Comparison of ENCODE assay signal across 13 cellular contexts in genomic region chr20:44706371-44707258, GRCh38. TPM values are rescaled to one million over a fixed set of nuclear protein-coding genes. Genes with fewer than 3 reads are reported as not detected.
DNase-seq lines count a peak whose midpoint lies in the region; ATAC-seq and TF ChIP-seq lines count a peak whose summit lies in the region.
"Had no signal": no experiment of that assay in that cellular context is flagged by ENCODE, and none has a peak within 500 bp of the region (broad histone marks: within the 10 kb centered on the region; RNA-seq: fewer than 3 reads in every experiment).

No MANE protein-coding gene starts in this region.

- no peak overlapping the region for H3K27ac Mint-ChIP-seq in activated T-helper 17 cell treated with anti-CD3 and anti-CD28 coated beads, Interleukin-2, amount 50 U/mL, for 72 hours
- H3K27ac Mint-ChIP-seq: activated naive CD8-positive, alpha-beta T cell had no signal

- H3K4me1 ChIP-seq in Panc1 (ENCODE audit: control insufficient read depth, insufficient read depth, low read length): peaks cover 42% of the 10 kb centered on the region
- H3K4me1 ChIP-seq in foreskin keratinocyte: no peaks in the 10 kb centered on the region
- H3K4me1 ChIP-seq in skeletal muscle satellite cell (ENCODE audit: control insufficient read depth, insufficient read depth, low read length): peaks cover 39% of the 10 kb centered on the region

- no peaks in the 10 kb centered on the region for H3K36me3 Mint-ChIP-seq in activated T-helper 17 cell treated with anti-CD3 and anti-CD28 coated beads, Interleukin-2, amount 50 U/mL, for 72 hours (ENCODE audit: low read depth)
- H3K36me3 Mint-ChIP-seq: activated naive CD8-positive, alpha-beta T cell had no signal

- H3K36me3 ChIP-seq in Panc1 (ENCODE audit: control insufficient read depth, insufficient read depth, low read length) (no peaks in the 10 kb centered on the region), skeletal muscle satellite cell (ENCODE audit: insufficient read depth, low read length) (no peaks in the 10 kb centered on the region)

- H3K27ac ChIP-seq in Panc1 (ENCODE audit: low read length): peak overlapping the region; percentile 79; the same call in 1 of the 2 replicates
- H3K27ac ChIP-seq in foreskin keratinocyte: no peak overlapping the region

- CTCF ChIA-PET in Panc1 (lab: Charles Lee): no interaction called here

- no peaks in the 10 kb centered on the region for H3K27me3 ChIP-seq in Panc1 (ENCODE audit: control insufficient read depth, insufficient read depth, low read length)
- peaks cover 11% of the 10 kb centered on the region for H3K27me3 ChIP-seq in foreskin keratinocyte
- peaks cover 5% of the 10 kb centered on the region for H3K27me3 ChIP-seq in skeletal muscle satellite cell (ENCODE audit: control insufficient read depth, insufficient read depth, low read length)

- no peak overlapping the region for H3K4me3 Mint-ChIP-seq in activated T-helper 17 cell treated with anti-CD3 and anti-CD28 coated beads, Interleukin-2, amount 50 U/mL, for 72 hours
- H3K4me3 Mint-ChIP-seq: activated naive CD8-positive, alpha-beta T cell had no signal

- H3K4me3 ChIP-seq in Panc1 (ENCODE audit: low read depth in 2 of 2, low read length in 2 of 2) (no peak overlapping the region), skeletal muscle satellite cell (ENCODE audit: low read length) (no peak overlapping the region)

- peak; percentile 34 for ATAC-seq in Panc1
- ATAC-seq in foreskin keratinocyte: peak; percentile 63
- ATAC-seq in HG03196 (IDR thresholded peaks at IDR 0.05; ENCODE audit: unreplicated experiment): no peak
- no peak for ATAC-seq in activated T-helper 17 cell treated with anti-CD3 and anti-CD28 coated beads, Interleukin-2, amount 50 U/mL, for 72 hours (replicated peaks)
- ATAC-seq in GM21381 (IDR thresholded peaks at IDR 0.05; ENCODE audit: unreplicated experiment): no peak

- TF ChIP-seq CTCF in Panc1 (IDR thresholded peaks at IDR 0.05) (no peak), foreskin keratinocyte (conservative IDR thresholded peaks at IDR 0.05) (no peak)

- DNase-seq in EH (ENCODE audit: low read depth) (peak; percentile 71), Panc1 (ENCODE audit: low read depth, low spot score) (no peak), foreskin keratinocyte (peak in 1 of 2 donors; percentile 49), NCI-H1694 treated with DMSO at 0.1 percent for 48 hours (lab: John Stamatoyannopoulos, UW) (no peak)
- DNase-seq: activated CD4-positive, alpha-beta T cell treated with anti-CD3 and anti-CD28 coated beads for 48 hours; islet precursor cell; KG1; NCI-H2227 treated with DMSO at 0.1 percent for 48 hours had no signal

- peaks cover 2% of the 10 kb centered on the region for H3K27me3 Mint-ChIP-seq in activated T-helper 17 cell treated with anti-CD3 and anti-CD28 coated beads, Interleukin-2, amount 50 U/mL, for 72 hours
- H3K27me3 Mint-ChIP-seq: activated naive CD8-positive, alpha-beta T cell had no signal

- intact Hi-C loops in Panc1 (cut with micrococcal nuclease; ENCODE audit: unreplicated experiment): no loop called here

- POLR2A ChIA-PET in Panc1 (lab: Charles Lee): no interaction called here

- H3K9me3 ChIP-seq in Panc1 (ENCODE audit: control insufficient read depth, insufficient read depth, low read depth, low read length) (no peaks in the 10 kb centered on the region), skeletal muscle satellite cell (replicated peaks; ENCODE audit: low read length) (no peaks in the 10 kb centered on the region)

- no peak overlapping the region for H3K9ac ChIP-seq in skeletal muscle satellite cell (ENCODE audit: low read depth, low read length)

- no TSS peak for BruUV-seq in Panc1 (replicated peaks; lab: Mats Ljungman, UMichigan)

- H3K4me1 Mint-ChIP-seq in activated T-helper 17 cell treated with anti-CD3 and anti-CD28 coated beads, Interleukin-2, amount 50 U/mL, for 72 hours: no peaks in the 10 kb centered on the region

- no peaks in the 10 kb centered on the region for H3K9me3 Mint-ChIP-seq in activated T-helper 17 cell treated with anti-CD3 and anti-CD28 coated beads, Interleukin-2, amount 50 U/mL, for 72 hours

- peak overlapping the region; percentile 1 for H3K4me2 ChIP-seq in skeletal muscle satellite cell (ENCODE audit: low read length)

- in situ Hi-C loops in Panc1 (cut with HindIII; ENCODE audit: low pct_unique_long_range_greater_than_20kb, low sequenced_read_pairs): no loop called here

RNA-seq across cellular contexts. Expression of gene CCN5, which starts 8.6 kb away (rescaled TPM):
- total RNA-seq in Panc1 (2021; ENCODE audit: unreplicated experiment) (15.2 TPM), foreskin keratinocyte (not detected in 2 replicates)
- 32.0 TPM for polyA plus RNA-seq in Panc1 (2012; ENCODE audit: insufficient read length)
- polyA plus RNA-seq in foreskin keratinocyte: not detected in 2 replicates
- 13.2 and 77.5 TPM in 2 replicates for total RNA-seq in skeletal muscle satellite cell (2012; rRNA removed)
- total RNA-seq in activated T-helper 17 cell treated with anti-CD3 and anti-CD28 coated beads, Interleukin-2, amount 50 U/mL, for 72 hours: not detected

RNA-seq across cellular contexts. Expression of gene KCNK15, which starts 39.0 kb away (rescaled TPM):
- 7.4 TPM for total RNA-seq in Panc1 (2021; ENCODE audit: unreplicated experiment)
- 13.2 TPM for polyA plus RNA-seq in Panc1 (2012; ENCODE audit: insufficient read length)
- not detected in 2 replicates for total RNA-seq in foreskin keratinocyte
- polyA plus RNA-seq in foreskin keratinocyte: 0.01 TPM in 1 of 2 replicates, not detected in the other
- 0.66 and 0.76 TPM in 2 replicates for total RNA-seq in skeletal muscle satellite cell (2012; rRNA removed)
- under 1 TPM; 0.09 to 0.11 TPM for total RNA-seq in activated T-helper 17 cell treated with anti-CD3 and anti-CD28 coated beads, Interleukin-2, amount 50 U/mL, for 72 hours

RNA-seq across cellular contexts. Expression of gene ADA, which starts 55.1 kb away (rescaled TPM):
- total RNA-seq in Panc1 (2021; ENCODE audit: unreplicated experiment) (53.8 TPM), foreskin keratinocyte (16.1 and 17.6 TPM in 2 replicates)
- 65.5 TPM for polyA plus RNA-seq in Panc1 (2012; ENCODE audit: insufficient read length)
- 21.3 and 22.9 TPM in 2 replicates for polyA plus RNA-seq in foreskin keratinocyte
- total RNA-seq in skeletal muscle satellite cell (2012; rRNA removed): 16.5 and 21.6 TPM in 2 replicates
- 10 to 100 TPM; 30.4 to 32.5 TPM for total RNA-seq in activated T-helper 17 cell treated with anti-CD3 and anti-CD28 coated beads, Interleukin-2, amount 50 U/mL, for 72 hours

Comparison
In these comparisons a context has a peak if more than half of its experiments do, and no peak if none do; other contexts are left out.
1. ATAC-seq: peak in Panc1 (single experiment) and foreskin keratinocyte (single experiment); none in HG03196 (single experiment), activated T-helper 17 cell treated with anti-CD3 and anti-CD28 coated beads, Interleukin-2, amount 50 U/mL, for 72 hours (single experiment) and GM21381 (single experiment).
2. RNA of gene CCN5, which starts 8.6 kb away (total RNA-seq): 15.2 TPM in Panc1 (single experiment); not detected in foreskin keratinocyte and not detected in activated T-helper 17 cell treated with anti-CD3 and anti-CD28 coated beads, Interleukin-2, amount 50 U/mL, for 72 hours; every median in the first group is over 10 times any median in the second.